ENCODE assay signal across 8 cellular contexts in genomic region chr6:30626484-30627366, GRCh38. TPM values are rescaled to one million over a fixed set of nuclear protein-coding genes. Genes with fewer than 3 reads are reported as not detected.
DNase-seq lines count a peak whose midpoint lies in the region; ATAC-seq lines count a peak whose summit lies in the region.

TSS of gene ATAT1 (plus strand) at chr6:30626874.

- in situ Hi-C loops in KBM-7 (cut with MboI; ENCODE audit: low pct_unique_long_range_greater_than_20kb, low sequenced_read_pairs), result no loop called here

- peak within 1 kb of the TSS; percentile 96 for H3K4me3 Mint-ChIP-seq in activated T-helper 2 cell treated with anti-CD3 and anti-CD28 coated beads, Interferon-gamma antibody, Interleukin-2, Interleukin-4, amounts not matched to agents 10 μg/mL and 5 μg/mL and 100 μg/mL, durations not matched to agents 14 hours and 24 hours and 36 hours (ENCODE audit: low read depth)
- peak within 1 kb of the TSS; percentile 96 for H3K4me3 Mint-ChIP-seq in natural killer cell treated with Interleukin-12 subunit alpha and Interleukin-12 subunit beta and Interleukin-15 and Interleukin-18, amount 100 ng/mL, for 72 hours

- intact Hi-C loops in activated T-helper 2 cell treated with anti-CD3 and anti-CD28 coated beads, Interferon-gamma antibody, Interleukin-2, Interleukin-4, amounts not matched to agents 10 μg/mL and 5 μg/mL and 100 μg/mL, durations not matched to agents 14 hours and 24 hours and 36 hours (cut with micrococcal nuclease), result loop anchor here (1.0 kb wide), 2 partner anchors 8 to 21 kb away; partner anchors contain the start of gene C6orf136

- H3K27ac Mint-ChIP-seq in activated T-helper 2 cell treated with anti-CD3 and anti-CD28 coated beads, Interferon-gamma antibody, Interleukin-2, Interleukin-4, amounts not matched to agents 10 μg/mL and 5 μg/mL and 100 μg/mL, durations not matched to agents 14 hours and 24 hours and 36 hours, result peak within 1 kb of the TSS; percentile 98
- peak within 1 kb of the TSS; percentile 85 to 87 for H3K27ac Mint-ChIP-seq in natural killer cell treated with Interleukin-12 subunit alpha and Interleukin-12 subunit beta and Interleukin-15 and Interleukin-18, amount 100 ng/mL, for 72 hours

- H3K27me3 Mint-ChIP-seq in activated T-helper 2 cell treated with anti-CD3 and anti-CD28 coated beads, Interferon-gamma antibody, Interleukin-2, Interleukin-4, amounts not matched to agents 10 μg/mL and 5 μg/mL and 100 μg/mL, durations not matched to agents 14 hours and 24 hours and 36 hours (ENCODE audit: low read depth), result no peaks in the 10 kb centered on the region
- no peaks in the 10 kb centered on the region for H3K27me3 Mint-ChIP-seq in natural killer cell treated with Interleukin-12 subunit alpha and Interleukin-12 subunit beta and Interleukin-15 and Interleukin-18, amount 100 ng/mL, for 72 hours

- H3K4me1 Mint-ChIP-seq in activated T-helper 2 cell treated with anti-CD3 and anti-CD28 coated beads, Interferon-gamma antibody, Interleukin-2, Interleukin-4, amounts not matched to agents 10 μg/mL and 5 μg/mL and 100 μg/mL, durations not matched to agents 14 hours and 24 hours and 36 hours (ENCODE audit: low read depth), result peaks cover 26% of the 10 kb centered on the region
- H3K4me1 Mint-ChIP-seq in natural killer cell treated with Interleukin-12 subunit alpha and Interleukin-12 subunit beta and Interleukin-15 and Interleukin-18, amount 100 ng/mL, for 72 hours (ENCODE audit: low read depth in 2 of 2), result peaks cover 24 to 30% of the 10 kb centered on the region in 2 donors

- peak; percentile 90 for ATAC-seq in GM21447 (IDR thresholded peaks at IDR 0.05; ENCODE audit: unreplicated experiment)
- peak; percentile 98 for ATAC-seq in natural killer cell treated with Interleukin-12 subunit alpha and Interleukin-12 subunit beta and Interleukin-15 and Interleukin-18, amount 100 ng/mL, for 72 hours

- H3K9me3 Mint-ChIP-seq in activated T-helper 2 cell treated with anti-CD3 and anti-CD28 coated beads, Interferon-gamma antibody, Interleukin-2, Interleukin-4, amounts not matched to agents 10 μg/mL and 5 μg/mL and 100 μg/mL, durations not matched to agents 14 hours and 24 hours and 36 hours, result no peaks in the 10 kb centered on the region
- H3K9me3 Mint-ChIP-seq in natural killer cell treated with Interleukin-12 subunit alpha and Interleukin-12 subunit beta and Interleukin-15 and Interleukin-18, amount 100 ng/mL, for 72 hours, result no peaks in the 10 kb centered on the region

- DNase-seq in COLO829 (ENCODE audit: low spot score) (peak; percentile 91), KBM-7 (peak; percentile 85), RPMI7951 (ENCODE audit: low read depth) (peak; percentile 84), fibroblast of peridontal ligament (ENCODE audit: extremely low read depth) (peak; percentile 63)
- peak; percentile 83 for DNase-seq in activated T-helper 2 cell treated with anti-CD3 and anti-CD28 coated beads, Interferon-gamma antibody, Interleukin-2, Interleukin-4, amounts not matched to agents 10 μg/mL and 5 μg/mL and 100 μg/mL, durations not matched to agents 14 hours and 24 hours and 36 hours (ENCODE audit: low spot score)
- DNase-seq in natural killer cell treated with Interleukin-12 subunit alpha and Interleukin-12 subunit beta and Interleukin-15 and Interleukin-18, amount 100 ng/mL, for 72 hours (ENCODE audit: low spot score), result peak; percentile 89
- peak; percentile 86 for DNase-seq in stimulated activated naive CD4-positive, alpha-beta T cell treated with Interleukin-2 at 50 U/mL for 16 hours (lab: John Stamatoyannopoulos, UW)

- H3K36me3 Mint-ChIP-seq in activated T-helper 2 cell treated with anti-CD3 and anti-CD28 coated beads, Interferon-gamma antibody, Interleukin-2, Interleukin-4, amounts not matched to agents 10 μg/mL and 5 μg/mL and 100 μg/mL, durations not matched to agents 14 hours and 24 hours and 36 hours (ENCODE audit: low read depth), result peaks cover 49% of the 10 kb centered on the region
- H3K36me3 Mint-ChIP-seq in natural killer cell treated with Interleukin-12 subunit alpha and Interleukin-12 subunit beta and Interleukin-15 and Interleukin-18, amount 100 ng/mL, for 72 hours, result peaks cover 11% of the 10 kb centered on the region

RNA-seq across cellular contexts. Expression of gene ATAT1, which starts in this region (rescaled TPM):
- 7.7 and 11.3 TPM in 2 replicates for total RNA-seq in RPMI7951 (2014; rRNA removed; shearing (Covaris generic))
- 11.8 and 13.9 TPM in 2 replicates for total RNA-seq in activated T-helper 2 cell treated with anti-CD3 and anti-CD28 coated beads, Interferon-gamma antibody, Interleukin-2, Interleukin-4, amounts not matched to agents 10 μg/mL and 5 μg/mL and 100 μg/mL, durations not matched to agents 14 hours and 24 hours and 36 hours
- 10 to 100 TPM in 1 of 2 donors, 1 to 10 TPM in 1; 7.3 to 15.8 TPM for total RNA-seq in natural killer cell treated with Interleukin-12 subunit alpha and Interleukin-12 subunit beta and Interleukin-15 and Interleukin-18, amount 100 ng/mL, for 72 hours

Comparison
In these comparisons a context has a peak if more than half of its experiments do, and no peak if none do; other contexts are left out.
1. Peak in every context shown above with its lines: DNase-seq and ATAC-seq.